Comparison of ENCODE assay signal across 12 cellular contexts in genomic region chr6:26400626-26401025, GRCh38. TPM values are rescaled to one million over a fixed set of nuclear protein-coding genes. Genes with fewer than 3 reads are reported as not detected.
DNase-seq lines count a peak whose midpoint lies in the region; ATAC-seq and TF ChIP-seq lines count a peak whose summit lies in the region.
"Had no signal": no experiment of that assay in that cellular context is flagged by ENCODE, and none has a peak within 500 bp of the region (broad histone marks: within the 10 kb centered on the region; RNA-seq: fewer than 3 reads in every experiment).

No MANE protein-coding gene starts in this region.

- H3K9me3 Mint-ChIP-seq in activated CD8-positive, alpha-beta memory T cell treated with anti-CD3 and anti-CD28 coated beads, Interleukin-2, amount 10 ng/mL, durations not matched to agents 7 days and 5 days (ENCODE audit: low read depth), result no peaks in the 10 kb centered on the region
- H3K9me3 Mint-ChIP-seq in activated naive CD8-positive, alpha-beta T cell treated with anti-CD3 and anti-CD28 coated beads for 36 hours, result no peaks in the 10 kb centered on the region

- no peak overlapping the region for H3K27ac ChIP-seq in smooth muscle cell (ENCODE audit: low read depth)
- H3K27ac ChIP-seq: upper lobe of right lung had no signal

- no peak for DNase-seq in activated CD8-positive, alpha-beta memory T cell treated with anti-CD3 and anti-CD28 coated beads, Interleukin-2, amount 10 ng/mL, durations not matched to agents 7 days and 5 days
- DNase-seq in activated CD8-positive, alpha-beta memory T cell treated with anti-CD3 and anti-CD28 coated beads for 24 hours, result no peak
- peak; percentile 28 for DNase-seq in MV-4-11 (lab: John Stamatoyannopoulos, UW)
- DNase-seq in activated naive CD8-positive, alpha-beta T cell treated with anti-CD3 and anti-CD28 coated beads for 36 hours, result no peak
- no peak for DNase-seq in smooth muscle cell (lab: John Stamatoyannopoulos, UW; ENCODE audit: unreplicated experiment)
- DNase-seq in amniotic stem cell (lab: John Stamatoyannopoulos, UW), result no peak
- no peak for DNase-seq in hypothalamus (lab: John Stamatoyannopoulos, UW)
- DNase-seq: activated T-cell treated with anti-CD3 and anti-CD28 coated beads for 4 hours; NCI-H187 treated with DMSO at 0.1 percent for 48 hours; NK-92 treated with Interleukin-12 subunit alpha and Interleukin-12 subunit beta, amount 100 ng/mL, for 24 hours; upper lobe of right lung had no signal

- no peak for TF ChIP-seq CTCF in smooth muscle cell (IDR thresholded peaks at IDR 0.05; ENCODE audit: borderline replicate concordance, insufficient read depth, poor library complexity, severe bottlenecking)

- H3K27me3 ChIP-seq in smooth muscle cell (ENCODE audit: low read depth), result no peaks in the 10 kb centered on the region
- H3K27me3 ChIP-seq: upper lobe of right lung had no signal

- CTCF ChIA-PET in activated CD8-positive, alpha-beta memory T cell treated with anti-CD3 and anti-CD28 coated beads, Interleukin-2, amount 10 ng/mL, durations not matched to agents 7 days and 5 days (lab: Charles Lee), result no interaction called here

- H3K4me3 ChIP-seq in smooth muscle cell, result no peak overlapping the region
- H3K4me3 ChIP-seq: upper lobe of right lung had no signal

- H3K4me1 Mint-ChIP-seq in activated CD8-positive, alpha-beta memory T cell treated with anti-CD3 and anti-CD28 coated beads, Interleukin-2, amount 10 ng/mL, durations not matched to agents 7 days and 5 days, result peaks cover 42% of the 10 kb centered on the region
- peaks cover 32% of the 10 kb centered on the region for H3K4me1 Mint-ChIP-seq in activated naive CD8-positive, alpha-beta T cell treated with anti-CD3 and anti-CD28 coated beads for 36 hours

- H3K4me3 Mint-ChIP-seq in activated CD8-positive, alpha-beta memory T cell treated with anti-CD3 and anti-CD28 coated beads, Interleukin-2, amount 10 ng/mL, durations not matched to agents 7 days and 5 days, result no peak overlapping the region
- no peak overlapping the region for H3K4me3 Mint-ChIP-seq in activated naive CD8-positive, alpha-beta T cell treated with anti-CD3 and anti-CD28 coated beads for 36 hours

- peaks cover 5% of the 10 kb centered on the region for H3K4me1 ChIP-seq in smooth muscle cell (ENCODE audit: low read depth)

- H3K36me3 ChIP-seq in smooth muscle cell (ENCODE audit: low read depth), result no peaks in the 10 kb centered on the region

- H3K4me2 ChIP-seq in smooth muscle cell, result no peak overlapping the region

- H4K20me1 ChIP-seq in smooth muscle cell (ENCODE audit: low read depth), result no peaks in the 10 kb centered on the region

- no peaks in the 10 kb centered on the region for H3K9me3 ChIP-seq in smooth muscle cell (replicated peaks; ENCODE audit: low read depth)
- H3K9me3 ChIP-seq: upper lobe of right lung had no signal

- no peak overlapping the region for H3K9ac ChIP-seq in smooth muscle cell (ENCODE audit: low read depth)

- H3K36me3 Mint-ChIP-seq in activated CD8-positive, alpha-beta memory T cell treated with anti-CD3 and anti-CD28 coated beads, Interleukin-2, amount 10 ng/mL, durations not matched to agents 7 days and 5 days, result peaks cover 20% of the 10 kb centered on the region
- H3K36me3 Mint-ChIP-seq in activated naive CD8-positive, alpha-beta T cell treated with anti-CD3 and anti-CD28 coated beads for 36 hours, result peaks cover 12% of the 10 kb centered on the region

- H2AFZ ChIP-seq in smooth muscle cell (ENCODE audit: low read depth), result peak overlapping the region; percentile 92

- no peaks in the 10 kb centered on the region for H3F3A ChIP-seq in smooth muscle cell (ENCODE audit: low read depth)

- ATAC-seq in activated CD8-positive, alpha-beta memory T cell treated with anti-CD3 and anti-CD28 coated beads, Interleukin-2, amount 10 ng/mL, durations not matched to agents 7 days and 5 days, result no peak
- ATAC-seq in HG02798 (IDR thresholded peaks at IDR 0.05; ENCODE audit: poor library complexity, unreplicated experiment), result no peak
- ATAC-seq: upper lobe of right lung had no signal

- 97% methylated on average over 2 of the region's 2 CpGs for WGBS in smooth muscle cell (ENCODE audit: low lambda C conversion rate)

- no peaks in the 10 kb centered on the region for H3K27me3 Mint-ChIP-seq in activated CD8-positive, alpha-beta memory T cell treated with anti-CD3 and anti-CD28 coated beads, Interleukin-2, amount 10 ng/mL, durations not matched to agents 7 days and 5 days
- H3K27me3 Mint-ChIP-seq in activated naive CD8-positive, alpha-beta T cell treated with anti-CD3 and anti-CD28 coated beads for 36 hours, result no peaks in the 10 kb centered on the region

- H3K27ac Mint-ChIP-seq in activated CD8-positive, alpha-beta memory T cell treated with anti-CD3 and anti-CD28 coated beads, Interleukin-2, amount 10 ng/mL, durations not matched to agents 7 days and 5 days, result peak overlapping the region; percentile 96
- H3K27ac Mint-ChIP-seq in activated naive CD8-positive, alpha-beta T cell treated with anti-CD3 and anti-CD28 coated beads for 36 hours, result peak overlapping the region; percentile 44

- no peaks in the 10 kb centered on the region for H3K79me2 ChIP-seq in smooth muscle cell (ENCODE audit: low read depth)

RNA-seq across cellular contexts. Expression of gene BTN3A1, which starts 1.4 kb away (rescaled TPM):
- 10 to 100 TPM; 47.6 to 64.7 TPM for total RNA-seq in activated CD8-positive, alpha-beta memory T cell treated with anti-CD3 and anti-CD28 coated beads, Interleukin-2, amount 10 ng/mL, durations not matched to agents 7 days and 5 days
- total RNA-seq in activated naive CD8-positive, alpha-beta T cell treated with anti-CD3 and anti-CD28 coated beads for 36 hours, result 10 to 100 TPM; 19.0 to 20.7 TPM
- 19.1 and 33.3 TPM in 2 replicates for total RNA-seq in smooth muscle cell
- 9.2 and 13.5 TPM in 2 replicates for polyA plus RNA-seq in smooth muscle cell

RNA-seq across cellular contexts. Expression of gene BTN2A2, which starts 17.7 kb away (rescaled TPM):
- 10 to 100 TPM; 24.8 to 26.7 TPM for total RNA-seq in activated CD8-positive, alpha-beta memory T cell treated with anti-CD3 and anti-CD28 coated beads, Interleukin-2, amount 10 ng/mL, durations not matched to agents 7 days and 5 days
- 10 to 100 TPM; 12.8 to 14.9 TPM for total RNA-seq in activated naive CD8-positive, alpha-beta T cell treated with anti-CD3 and anti-CD28 coated beads for 36 hours
- 11.1 and 12.1 TPM in 2 replicates for total RNA-seq in smooth muscle cell
- 6.3 and 12.1 TPM in 2 replicates for polyA plus RNA-seq in smooth muscle cell

RNA-seq across cellular contexts. Expression of gene BTN3A2, which starts 35.6 kb away (rescaled TPM):
- 10 to 100 TPM; 57.4 to 60.1 TPM for total RNA-seq in activated CD8-positive, alpha-beta memory T cell treated with anti-CD3 and anti-CD28 coated beads, Interleukin-2, amount 10 ng/mL, durations not matched to agents 7 days and 5 days
- 10 to 100 TPM; 25.6 to 27.0 TPM for total RNA-seq in activated naive CD8-positive, alpha-beta T cell treated with anti-CD3 and anti-CD28 coated beads for 36 hours
- total RNA-seq in smooth muscle cell, result 5.1 and 19.7 TPM in 2 replicates
- polyA plus RNA-seq in smooth muscle cell, result 7.6 and 13.3 TPM in 2 replicates

RNA-seq across cellular contexts. Expression of gene BTN3A3, which starts 39.7 kb away (rescaled TPM):
- 10 to 100 TPM; 50.1 to 63.9 TPM for total RNA-seq in activated CD8-positive, alpha-beta memory T cell treated with anti-CD3 and anti-CD28 coated beads, Interleukin-2, amount 10 ng/mL, durations not matched to agents 7 days and 5 days
- 10 to 100 TPM; 28.8 to 30.1 TPM for total RNA-seq in activated naive CD8-positive, alpha-beta T cell treated with anti-CD3 and anti-CD28 coated beads for 36 hours
- total RNA-seq in smooth muscle cell, result 1.8 and 3.5 TPM in 2 replicates
- 1.5 and 2.9 TPM in 2 replicates for polyA plus RNA-seq in smooth muscle cell

RNA-seq across cellular contexts. Expression of gene BTN2A1, which starts 57.1 kb away (rescaled TPM):
- 10 to 100 TPM; 25.1 to 26.5 TPM for total RNA-seq in activated CD8-positive, alpha-beta memory T cell treated with anti-CD3 and anti-CD28 coated beads, Interleukin-2, amount 10 ng/mL, durations not matched to agents 7 days and 5 days
- 10 to 100 TPM; 19.0 to 21.3 TPM for total RNA-seq in activated naive CD8-positive, alpha-beta T cell treated with anti-CD3 and anti-CD28 coated beads for 36 hours
- 27.2 and 40.5 TPM in 2 replicates for total RNA-seq in smooth muscle cell
- polyA plus RNA-seq in smooth muscle cell, result 31.1 and 36.3 TPM in 2 replicates
